In genomic region chr11:22256876-22257275, GRCh38 we compare ENCODE assay signal across 27 cellular contexts.
"Had no signal": no experiment of that assay in that cellular context is flagged by ENCODE, and none has a peak within 500 bp of the region (broad histone marks: within the 10 kb centered on the region; RNA-seq: fewer than 3 reads in every experiment).

No MANE protein-coding gene starts in this region.

- H3K36me3 ChIP-seq: suprapubic skin, thyroid gland, tibial nerve, upper lobe of left lung, upper lobe of right lung, uterus, vagina had no signal

- H3K4me3 ChIP-seq: stomach, suprapubic skin, testis, thoracic aorta, thyroid gland, tibial artery, tibial nerve, transverse colon, upper lobe of left lung, upper lobe of right lung, uterus, vagina had no signal

- H3K9me3 ChIP-seq: stomach, suprapubic skin, testis, thoracic aorta, thyroid gland, tibial artery, tibial nerve, transverse colon, upper lobe of left lung, upper lobe of right lung, uterus, vagina had no signal

- H3K27ac ChIP-seq: stomach, suprapubic skin, testis, thoracic aorta, thyroid gland, tibial artery, tibial nerve, transverse colon, upper lobe of left lung, upper lobe of right lung, uterus, vagina had no signal

- H3K4me1 ChIP-seq: stomach, suprapubic skin, testis, thyroid gland, tibial artery, tibial nerve, transverse colon, upper lobe of left lung, upper lobe of right lung, uterus, vagina had no signal

- ATAC-seq: stimulated activated effector memory CD8-positive, alpha-beta T cell treated with anti-CD3 and anti-CD28 coated beads, Interleukin-12 subunit alpha, Interleukin-12 subunit beta, amount 100 ng/mL, for 72 hours; stimulated activated memory B cell treated with anti-CD40 and anti-IgM and Interleukin-4, amounts not matched to agents 10 μg/mL and 1 μg/mL and 100 μg/mL, for 72 hours; stimulated activated naive B cell treated with anti-CD40 and anti-IgM and Interleukin-4, amounts not matched to agents 10 μg/mL and 1 μg/mL and 100 μg/mL, for 72 hours; stimulated activated naive CD8-positive, alpha-beta T cell treated with anti-CD3 and anti-CD28 coated beads, Interleukin-15, amount 100 ng/mL, for 72 hours; stimulated activated naive CD8-positive, alpha-beta T cell treated with anti-CD3 and anti-CD28 coated beads, Interleukin-15, Interleukin-2, amounts not matched to agents 100 U/mL and 50 U/mL, for 24 hours; upper lobe of right lung had no signal

- H3K27me3 ChIP-seq: stomach, suprapubic skin, testis, thyroid gland, tibial artery, tibial nerve, transverse colon, upper lobe of left lung, upper lobe of right lung, uterus, vagina had no signal

- DNase-seq: stimulated activated CD4-positive, alpha-beta T cell treated with anti-CD3 and anti-CD28 coated beads, Interleukin-2, amount 100 ng/mL, for 48 hours; stimulated activated CD4-positive, alpha-beta T cell treated with anti-CD3 and anti-CD28 coated beads, Interleukin-4, amount 100 ng/mL, for 1 hour; stimulated activated CD4-positive, alpha-beta T cell treated with anti-CD3 and anti-CD28 coated beads, Interleukin-4, amount 100 ng/mL, for 24 hours; stimulated activated CD4-positive, alpha-beta T cell treated with anti-CD3 and anti-CD28 coated beads, Interleukin-4, amount 100 ng/mL, for 4 hours; stimulated activated CD8-positive, alpha-beta memory T cell treated with anti-CD3 and anti-CD28 coated beads, Interleukin-4, amount 100 ng/mL, for 48 hours; stimulated activated naive B cell treated with anti-CD40 and anti-IgM and Interleukin-4, amounts not matched to agents 10 μg/mL and 1 μg/mL and 100 μg/mL, for 72 hours; stimulated activated naive CD4-positive, alpha-beta T cell; stimulated activated naive CD4-positive, alpha-beta T cell treated with Interleukin-2 at 50 U/mL for 16 hours; stimulated activated naive CD8-positive, alpha-beta T cell treated with anti-CD3 and anti-CD28 coated beads, Interleukin-15, amount 100 ng/mL, for 72 hours; stimulated activated naive CD8-positive, alpha-beta T cell treated with anti-CD3 and anti-CD28 coated beads, Interleukin-15, Interleukin-2, amounts not matched to agents 100 U/mL and 50 U/mL, for 24 hours; stomach; substantia nigra; testis; thyroid gland; tibial artery; transverse colon; trophoblast cell; upper lobe of left lung; upper lobe of right lung; uterus had no signal

- FAIRE-seq: urothelium cell line had no signal
